ENCODE assay signal across 10 cellular contexts in the genomic region with DNA sequence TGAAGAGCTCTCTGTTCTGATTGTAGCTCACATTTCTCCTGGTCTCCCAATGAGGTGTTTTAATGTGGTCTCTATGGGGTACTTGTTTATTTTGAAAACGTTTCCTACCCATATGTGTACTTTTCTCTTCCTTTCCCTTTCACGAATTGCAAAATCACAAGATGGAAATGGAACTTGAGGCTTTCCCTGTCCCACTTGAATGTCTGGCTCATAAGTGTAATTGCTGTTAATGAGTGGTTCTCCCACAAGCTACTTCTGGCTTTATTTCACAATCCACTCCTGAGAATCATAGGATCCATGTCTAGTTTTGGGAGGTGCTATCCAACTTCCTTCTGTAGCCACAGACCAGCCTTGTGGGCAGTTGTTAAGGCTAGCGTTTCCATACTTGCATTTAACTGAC.
DNase-seq lines count a peak whose midpoint lies in the region; ATAC-seq, FAIRE-seq and TF ChIP-seq lines count a peak whose summit lies in the region.
"Had no signal": no experiment of that assay in that cellular context is flagged by ENCODE, and none has a peak within 500 bp of the region (broad histone marks: within the 10 kb centered on the region; RNA-seq: fewer than 3 reads in every experiment).

No MANE protein-coding gene starts in this region.

- BruUV-seq in Calu3 (replicated peaks; lab: Mats Ljungman, UMichigan), result no TSS peak
- no TSS peak for BruUV-seq in K562 (replicated peaks; lab: Mats Ljungman, UMichigan)

- H3K4me1 Mint-ChIP-seq in Calu3 (ENCODE audit: low read depth, unreplicated experiment), result peaks cover 26% of the 10 kb centered on the region
- H3K4me1 Mint-ChIP-seq in activated CD4-positive, alpha-beta memory T cell treated with anti-CD3 and anti-CD28 coated beads, Interleukin-2, amount 10 ng/mL, durations not matched to agents 7 days and 5 days, result no peaks in the 10 kb centered on the region

- H4K20me1 ChIP-seq in K562 (replicated peaks; ENCODE audit: control insufficient read depth, insufficient read depth, low read length), result no peaks in the 10 kb centered on the region

- TF ChIP-seq CTCF in Calu3 (IDR thresholded peaks at IDR 0.05; ENCODE audit: unreplicated experiment) (no peak), K562 (IDR thresholded peaks at IDR 0.05 in 2 of 3, conservative IDR thresholded peaks at IDR 0.05 in 1 of 3; ENCODE audit: insufficient read depth in 2 of 3, low read depth in 1 of 3, low read length in 3 of 3) (no peak), lung (IDR thresholded peaks at IDR 0.05; ENCODE audit: control extremely low read depth, extremely low read depth) (no peak)

- peaks cover 0 to 24% of the 10 kb centered on the region in 2 experiments; a peak in 4 of 5 replicates for H3K4me1 ChIP-seq in K562 (replicated peaks in 1 of 2; ENCODE audit: control insufficient read depth in 2 of 2, insufficient read depth in 2 of 2, low read length in 2 of 2)
- H3K4me1 ChIP-seq in lung (ENCODE audit: control insufficient read depth in 2 of 2, insufficient read depth in 2 of 2, low read length in 2 of 2), result peaks cover 4 to 16% of the 10 kb centered on the region in 2 donors

- no peaks in the 10 kb centered on the region for H3K27me3 Mint-ChIP-seq in Calu3 (ENCODE audit: unreplicated experiment)
- no peaks in the 10 kb centered on the region for H3K27me3 Mint-ChIP-seq in activated CD4-positive, alpha-beta memory T cell treated with anti-CD3 and anti-CD28 coated beads, Interleukin-2, amount 10 ng/mL, durations not matched to agents 7 days and 5 days

- no peak overlapping the region for H3K4me3 ChIP-seq in K562
- H3K4me3 ChIP-seq in lung, result no peak overlapping the region
- H3K4me3 ChIP-seq: tibial nerve had no signal

- ATAC-seq in K562, result peak; percentile 66
- peak; percentile 79 for ATAC-seq in lung (ENCODE audit: insufficient read depth, low FRiP score)
- no peak for ATAC-seq in left ventricle myocardium superior
- ATAC-seq in GM21515 (IDR thresholded peaks at IDR 0.05; ENCODE audit: unreplicated experiment), result no peak

- H3K79me2 ChIP-seq in K562 (ENCODE audit: control insufficient read depth, insufficient read depth, low read length), result no peaks in the 10 kb centered on the region; the same call in 2 of the 3 replicates

- CTCF ChIA-PET in Calu3 (lab: Charles Lee) (interaction anchor here (0.9 kb wide), 1 partner anchor 234 kb away, joined by 4 read pairs; no protein-coding TSS in a partner anchor), K562 (lab: Yijun Ruan, JAX; ENCODE audit: low intra/inter-chr PET ratio) (no interaction called here)
- CTCF ChIA-PET in activated CD4-positive, alpha-beta memory T cell treated with anti-CD3 and anti-CD28 coated beads, Interleukin-2, amount 10 ng/mL, durations not matched to agents 7 days and 5 days (lab: Charles Lee), result no interaction called here

- 6% methylated on average over 2 of the region's 3 CpGs for WGBS in K562 (ENCODE audit: insufficient coverage, low coverage, missing lambda C conversion rate)
- WGBS in lung, 2 donors, result 16 to 33% methylated on average over 3 of the region's 3 CpGs

- peak overlapping the region; percentile 56 for H3K4me3 Mint-ChIP-seq in Calu3 (ENCODE audit: low read depth, unreplicated experiment)
- H3K4me3 Mint-ChIP-seq in activated CD4-positive, alpha-beta memory T cell treated with anti-CD3 and anti-CD28 coated beads, Interleukin-2, amount 10 ng/mL, durations not matched to agents 7 days and 5 days, result no peak overlapping the region

- H3K36me3 ChIP-seq in K562 (ENCODE audit: control insufficient read depth, insufficient read depth, low read length) (no peaks in the 10 kb centered on the region), lung (ENCODE audit: control insufficient read depth in 2 of 2, insufficient read depth in 2 of 2, low read length in 2 of 2) (no peaks in the 10 kb centered on the region)
- H3K36me3 ChIP-seq: tibial nerve had no signal

- in situ Hi-C loops in K562 (cut with MboI), result no loop called here

- TF ChIP-seq POLR2A in K562 (conservative IDR thresholded peaks at IDR 0.05), result no peak

- no peak for TF ChIP-seq RAD21 in K562 (CRISPR knock-in tag; conservative IDR thresholded peaks at IDR 0.05 in 1 of 2, IDR thresholded peaks at IDR 0.05 in 1 of 2)

- peaks cover 6% of the 10 kb centered on the region for H3K36me3 Mint-ChIP-seq in Calu3 (ENCODE audit: insufficient read depth, unreplicated experiment)
- no peaks in the 10 kb centered on the region for H3K36me3 Mint-ChIP-seq in activated CD4-positive, alpha-beta memory T cell treated with anti-CD3 and anti-CD28 coated beads, Interleukin-2, amount 10 ng/mL, durations not matched to agents 7 days and 5 days (ENCODE audit: low read depth)

- peak overlapping the region; percentile 60 for H3K27ac Mint-ChIP-seq in Calu3 (ENCODE audit: unreplicated experiment)
- H3K27ac Mint-ChIP-seq in activated CD4-positive, alpha-beta memory T cell treated with anti-CD3 and anti-CD28 coated beads, Interleukin-2, amount 10 ng/mL, durations not matched to agents 7 days and 5 days, result no peak overlapping the region

- H3K9me3 ChIP-seq in K562 (replicated peaks; ENCODE audit: control insufficient read depth, insufficient read depth, low read depth, low read length), result no peaks in the 10 kb centered on the region
- no peaks in the 10 kb centered on the region for H3K9me3 ChIP-seq in lung (ENCODE audit: control insufficient read depth in 2 of 2, insufficient read depth in 1 of 2, low read length in 1 of 2)
- H3K9me3 ChIP-seq: tibial nerve had no signal

- no peak for FAIRE-seq in K562 (lab: Jason Lieb, UNC)

- no peak overlapping the region for H3K9ac ChIP-seq in K562 (ENCODE audit: insufficient read depth in 1 of 2, low read depth in 2 of 2, low read length in 2 of 2)

- no peak overlapping the region; the same call in 1 of the 2 replicates for H3K4me2 ChIP-seq in K562 (ENCODE audit: insufficient read depth, low read length)

- intact Hi-C loops in Calu3 (cut with micrococcal nuclease; ENCODE audit: unreplicated experiment) (loop anchor here (2.0 to 5.0 kb wide), 2 partner anchors 33 to 51 kb away; no protein-coding TSS in a partner anchor), K562 (cut with micrococcal nuclease) (no loop called here), left ventricle myocardium superior (cut with micrococcal nuclease) (no loop called here)

- TF ChIP-seq EP300 in K562 (IDR thresholded peaks at IDR 0.05; ENCODE audit: low read length), result no peak

- POLR2A ChIA-PET in K562 (lab: Yijun Ruan, JAX), result interaction anchor here (1.2 kb wide), 1 partner anchor 15 kb away, joined by 5 read pairs; no protein-coding TSS in a partner anchor
- POLR2A ChIA-PET in activated CD4-positive, alpha-beta memory T cell treated with anti-CD3 and anti-CD28 coated beads, Interleukin-2, amount 10 ng/mL, durations not matched to agents 7 days and 5 days (lab: Charles Lee), result no interaction called here

- H3K9me1 ChIP-seq in K562 (ENCODE audit: control insufficient read depth, insufficient read depth, low read length), result no peaks in the 10 kb centered on the region

- no peaks in the 10 kb centered on the region for H3K27me3 ChIP-seq in K562 (ENCODE audit: control insufficient read depth in 2 of 2, insufficient read depth in 2 of 2, low read length in 2 of 2)
- H3K27me3 ChIP-seq in lung (ENCODE audit: control insufficient read depth, insufficient read depth), result no peaks in the 10 kb centered on the region
- H3K27me3 ChIP-seq: tibial nerve had no signal

- H3K27ac ChIP-seq in K562 (ENCODE audit: extremely low read depth, low read depth, low read length), result peak overlapping the region; percentile 17; the same call in 1 of the 3 replicates
- H3K27ac ChIP-seq in lung (ENCODE audit: low read depth in 1 of 2, low read length in 1 of 2), result no peak overlapping the region
- H3K27ac ChIP-seq in caudate nucleus (ENCODE audit: low read depth, low read length), result no peak overlapping the region

- no peak overlapping the region for H2AFZ ChIP-seq in K562 (ENCODE audit: low read depth, low read length)

- H3K9me3 Mint-ChIP-seq in Calu3 (ENCODE audit: low read depth, unreplicated experiment), result no peaks in the 10 kb centered on the region
- no peaks in the 10 kb centered on the region for H3K9me3 Mint-ChIP-seq in activated CD4-positive, alpha-beta memory T cell treated with anti-CD3 and anti-CD28 coated beads, Interleukin-2, amount 10 ng/mL, durations not matched to agents 7 days and 5 days

- peak; percentile 7 for DNase-seq in Calu3
- DNase-seq in Kasumi-1 (lab: John Stamatoyannopoulos, UW), result peak; percentile 39 to 43
- no peak for DNase-seq in K562 (ENCODE audit: extremely low read depth in 1 of 4, low spot score in 3 of 4)
- peak; percentile 31 for DNase-seq in lung (ENCODE audit: low spot score)
- DNase-seq in left ventricle myocardium superior, result no peak
- no peak for DNase-seq in activated CD4-positive, alpha-beta memory T cell treated with anti-CD3 and anti-CD28 coated beads, Interleukin-2, amount 10 ng/mL, durations not matched to agents 7 days and 5 days
- no peak for DNase-seq in caudate nucleus (lab: John Stamatoyannopoulos, UW)
- DNase-seq: T-helper 2 cell had no signal

TF ChIP-seq in K562, 482 proteins besides CTCF, POLR2A, EP300 and RAD21:
- TF ChIP-seq CEBPG (CRISPR knock-in tag; IDR thresholded peaks at IDR 0.05) (no peak), CEBPG (tag; conservative IDR thresholded peaks at IDR 0.05 in 1 of 2, IDR thresholded peaks at IDR 0.05 in 1 of 2) (peak; percentile 25 to 48; a peak in 2 of 4 replicates), CEBPB (tag; IDR thresholded peaks at IDR 0.05) (peak; percentile 63)
- TF ChIP-seq, protein P1, sequence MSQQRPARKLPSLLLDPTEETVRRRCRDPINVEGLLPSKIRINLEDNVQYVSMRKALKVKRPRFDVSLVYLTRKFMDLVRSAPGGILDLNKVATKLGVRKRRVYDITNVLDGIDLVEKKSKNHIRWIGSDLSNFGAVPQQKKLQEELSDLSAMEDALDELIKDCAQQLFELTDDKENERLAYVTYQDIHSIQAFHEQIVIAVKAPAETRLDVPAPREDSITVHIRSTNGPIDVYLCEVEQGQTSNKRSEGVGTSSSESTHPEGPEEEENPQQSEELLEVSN (IDR thresholded peaks at IDR 0.05; ENCODE audit: borderline replicate concordance in 1 of 2, extremely low read depth in 1 of 2, insufficient read depth in 1 of 2, insufficient read length in 1 of 2, low read depth in 1 of 2, low read length in 1 of 2, poor library complexity in 1 of 2, severe bottlenecking in 1 of 2), result no peak

Comparison
In these comparisons a context has a peak if more than half of its experiments do, and no peak if none do; other contexts are left out.
1. DNase-seq: peak in Calu3 (single experiment), Kasumi-1 (2 of 2) and lung (single experiment); none in K562 (0 of 4), left ventricle myocardium superior (single experiment), activated CD4-positive, alpha-beta memory T cell treated with anti-CD3 and anti-CD28 coated beads, Interleukin-2, amount 10 ng/mL, durations not matched to agents 7 days and 5 days (single experiment) and caudate nucleus (0 of 61).
2. ATAC-seq: peak in K562 (single experiment) and lung (single experiment); none in left ventricle myocardium superior (single experiment) and GM21515 (single experiment).